In genomic region chr12:85423947-85424346, GRCh38 we compare ENCODE assay signal across 13 cellular contexts.
DNase-seq lines count a peak whose midpoint lies in the region; ATAC-seq and TF ChIP-seq lines count a peak whose summit lies in the region.
"Had no signal": no experiment of that assay in that cellular context is flagged by ENCODE, and none has a peak within 500 bp of the region (broad histone marks: within the 10 kb centered on the region; RNA-seq: fewer than 3 reads in every experiment).

No MANE protein-coding gene starts in this region.

- H3K9ac ChIP-seq in OCI-LY3 (ENCODE audit: low read length) (peak overlapping the region; percentile 56; the same call in 1 of the 2 replicates), endodermal cell (ENCODE audit: extremely low read depth, low read length, poor library complexity, severe bottlenecking) (no peak overlapping the region)

- no peaks in the 10 kb centered on the region for H3K79me2 ChIP-seq in OCI-LY3 (ENCODE audit: low read length)

- H3K36me3 Mint-ChIP-seq in endodermal cell (ENCODE audit: low read depth), result no peaks in the 10 kb centered on the region

- H3K36me3 ChIP-seq in OCI-LY3 (replicated peaks; ENCODE audit: low read depth, low read length) (no peaks in the 10 kb centered on the region), endodermal cell (ENCODE audit: control insufficient read depth, insufficient read depth, low read length) (no peaks in the 10 kb centered on the region), HAP-1 (replicated peaks) (no peaks in the 10 kb centered on the region)
- H3K36me3 ChIP-seq: right lobe of liver had no signal

- no peak overlapping the region for H3K4me3 Mint-ChIP-seq in endodermal cell
- H3K4me3 Mint-ChIP-seq: activated CD4-positive, alpha-beta T cell treated with anti-CD3 and anti-CD28 coated beads for 36 hours had no signal

- H3K4me3 ChIP-seq in OCI-LY3 (ENCODE audit: low read length), result peak overlapping the region; percentile 77; the same call in 1 of the 2 replicates
- H3K4me3 ChIP-seq in endodermal cell (ENCODE audit: low read length), result no peak overlapping the region
- H3K4me3 ChIP-seq in HAP-1, result no peak overlapping the region
- H3K4me3 ChIP-seq: right lobe of liver had no signal

- WGBS in endodermal cell (ENCODE audit: insufficient coverage in 1 of 2, insufficient read length in 1 of 2), 2 experiments, result 96 to 100% methylated on average over 3 of the region's 3 CpGs

- H3K9me3 Mint-ChIP-seq in endodermal cell, result no peaks in the 10 kb centered on the region

- ATAC-seq in GM18867 (IDR thresholded peaks at IDR 0.05; ENCODE audit: unreplicated experiment), result peak; percentile 42
- peak; percentile 70 for ATAC-seq in GM21528 (IDR thresholded peaks at IDR 0.05; ENCODE audit: low FRiP score, unreplicated experiment)
- ATAC-seq in HG03064 (IDR thresholded peaks at IDR 0.05; ENCODE audit: low read depth, unreplicated experiment), result peak; percentile 32
- ATAC-seq: activated CD4-positive, alpha-beta T cell treated with anti-CD3 and anti-CD28 coated beads for 36 hours; right lobe of liver had no signal

- H3K4me2 ChIP-seq in OCI-LY3 (ENCODE audit: low read length), result peak overlapping the region; percentile 84

- peak overlapping the region; percentile 80; the same call in 1 of the 2 replicates for H2AFZ ChIP-seq in OCI-LY3 (ENCODE audit: low read depth, low read length)

- peaks cover 30% of the 10 kb centered on the region for H3K4me1 ChIP-seq in OCI-LY3 (ENCODE audit: low read length)
- H3K4me1 ChIP-seq in endodermal cell (ENCODE audit: control insufficient read depth, insufficient read depth, low read length), result no peaks in the 10 kb centered on the region
- H3K4me1 ChIP-seq in HAP-1, result no peaks in the 10 kb centered on the region
- H3K4me1 ChIP-seq: right lobe of liver had no signal

- H4K20me1 ChIP-seq in OCI-LY3 (ENCODE audit: insufficient read depth, low read length), result no peaks in the 10 kb centered on the region

- H3K27me3 ChIP-seq in OCI-LY3 (ENCODE audit: low read depth, low read length), result no peaks in the 10 kb centered on the region
- no peaks in the 10 kb centered on the region for H3K27me3 ChIP-seq in endodermal cell (ENCODE audit: control insufficient read depth, insufficient read depth, low read length, poor library complexity, severe bottlenecking)
- H3K27me3 ChIP-seq in HAP-1 (ENCODE audit: low read depth), result peaks cover 55% of the 10 kb centered on the region
- H3K27me3 ChIP-seq: right lobe of liver had no signal

- H3K27ac ChIP-seq in OCI-LY3 (ENCODE audit: low read length) (0 out of 2 replicates have a peak overlapping the region, but pooled peaks have one; percentile 63), endodermal cell (ENCODE audit: low read depth, low read length) (no peak overlapping the region)
- H3K27ac ChIP-seq: right lobe of liver had no signal

- H3K4me1 Mint-ChIP-seq in endodermal cell, result peaks cover 5% of the 10 kb centered on the region
- H3K4me1 Mint-ChIP-seq: activated CD4-positive, alpha-beta T cell treated with anti-CD3 and anti-CD28 coated beads for 36 hours had no signal

- TF ChIP-seq CTCF in OCI-LY3 (IDR thresholded peaks at IDR 0.05; ENCODE audit: low read depth, low read length), result no peak
- no peak for TF ChIP-seq CTCF in endodermal cell (conservative IDR thresholded peaks at IDR 0.05)

- H3K27me3 Mint-ChIP-seq in endodermal cell (ENCODE audit: insufficient read depth), result peaks cover 6% of the 10 kb centered on the region

- H3K9me3 ChIP-seq in OCI-LY3 (ENCODE audit: insufficient read depth, low read length), result no peaks in the 10 kb centered on the region
- no peaks in the 10 kb centered on the region for H3K9me3 ChIP-seq in endodermal cell (ENCODE audit: control insufficient read depth, low read length)
- no peaks in the 10 kb centered on the region for H3K9me3 ChIP-seq in HAP-1
- H3K9me3 ChIP-seq: right lobe of liver had no signal

- H3K27ac Mint-ChIP-seq in endodermal cell, result no peak overlapping the region
- H3K27ac Mint-ChIP-seq: activated CD4-positive, alpha-beta T cell treated with anti-CD3 and anti-CD28 coated beads for 36 hours had no signal

- in situ Hi-C loops in HAP-1 (cut with MboI; ENCODE audit: low sequenced_read_pairs), result no loop called here

- DNase-seq in AML-193 (lab: John Stamatoyannopoulos, UW) (no peak), C1 segment of cervical spinal cord (lab: John Stamatoyannopoulos, UW) (no peak), endodermal cell (no peak), HAP-1 (ENCODE audit: low spot score in 2 of 2) (no peak)
- DNase-seq: activated CD4-positive, alpha-beta T cell treated with anti-CD3 and anti-CD28 coated beads for 36 hours; activated naive CD4-positive, alpha-beta T cell; central memory CD4-positive, alpha-beta T cell; NCI-H526 had no signal
